21 cellular contexts compared by ENCODE assay signal in the genomic region with DNA sequence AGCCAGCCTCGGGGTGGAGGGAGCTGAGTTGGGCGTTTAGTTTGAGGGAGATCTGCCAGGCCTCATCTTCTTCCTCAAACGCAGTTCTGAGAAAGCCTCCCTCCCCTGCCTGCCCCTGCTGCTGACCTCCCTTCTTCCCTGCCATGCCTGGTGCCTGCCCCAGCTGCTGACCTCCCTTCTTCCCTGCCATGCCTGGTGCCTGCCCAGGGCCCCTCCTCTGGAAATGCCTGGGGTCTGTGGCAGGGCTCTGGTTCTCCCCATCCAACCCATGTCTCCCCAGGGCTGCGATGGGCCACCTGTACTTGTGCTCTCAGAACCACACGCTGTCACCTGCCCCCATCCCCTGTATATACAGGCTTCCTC.
A peak's percentile ranks its signal among the peaks of the same experiment; 100 is the strongest.
DNase-seq lines count a peak whose midpoint lies in the region; ATAC-seq, FAIRE-seq and TF ChIP-seq lines count a peak whose summit lies in the region.
"Had no signal": no experiment of that assay in that cellular context is flagged by ENCODE, and none has a peak within 500 bp of the region (broad histone marks: within the 10 kb centered on the region; RNA-seq: fewer than 3 reads in every experiment).

No MANE protein-coding gene starts in this region.

- no peak for TF ChIP-seq POLR2A in breast epithelium (IDR thresholded peaks at IDR 0.05)

- FAIRE-seq in kidney (lab: Jason Lieb, UNC) = no peak

- TF ChIP-seq CTCF in kidney (IDR thresholded peaks at IDR 0.05; ENCODE audit: borderline replicate concordance, extremely low read depth, insufficient read depth) (no peak), breast epithelium (IDR thresholded peaks at IDR 0.05) (no peak)

- DNase-seq in AML-193 (lab: John Stamatoyannopoulos, UW) = peak; percentile 46 to 57
- peak; percentile 38 for DNase-seq in RPMI8226
- peak; percentile 61 for DNase-seq in kidney
- DNase-seq in breast epithelium (ENCODE audit: low spot score in 2 of 2) = no peak
- DNase-seq in activated CD4-positive, alpha-beta T cell treated with anti-CD3 and anti-CD28 coated beads, Interleukin-2, amount 10 ng/mL, durations not matched to agents 24 days and 14 days = no peak
- DNase-seq: amniotic stem cell; CD8-positive, alpha-beta memory T cell; GM23248; left colon; NCI-H1436 treated with DMSO at 0.1 percent for 48 hours; NCI-H2171; NCI-H748 treated with DMSO at 0.1 percent for 48 hours; Peyer's patch; psoas muscle had no signal

- H3K9ac ChIP-seq in kidney (ENCODE audit: low read length in 2 of 2) = no peak overlapping the region
- H3K9ac ChIP-seq: GM23248 had no signal

- ATAC-seq in GM18868 (IDR thresholded peaks at IDR 0.05; ENCODE audit: unreplicated experiment) (peak; percentile 18), GM18870 (IDR thresholded peaks at IDR 0.05; ENCODE audit: unreplicated experiment) (no peak), HG02798 (IDR thresholded peaks at IDR 0.05; ENCODE audit: poor library complexity, unreplicated experiment) (no peak)
- ATAC-seq: left colon, psoas muscle had no signal

- H3K4me3 ChIP-seq in kidney (ENCODE audit: low read length in 2 of 2) = no peak overlapping the region
- no peak overlapping the region for H3K4me3 ChIP-seq in breast epithelium
- H3K4me3 ChIP-seq: gastroesophageal sphincter, GM23248, Peyer's patch, psoas muscle, suprapubic skin had no signal

- no peaks in the 10 kb centered on the region for H3K9me3 Mint-ChIP-seq in activated CD4-positive, alpha-beta T cell treated with anti-CD3 and anti-CD28 coated beads, Interleukin-2, amount 10 ng/mL, durations not matched to agents 24 days and 14 days
- H3K9me3 Mint-ChIP-seq: CD8-positive, alpha-beta memory T cell; neural crest cell had no signal

- H3K27ac Mint-ChIP-seq in activated CD4-positive, alpha-beta T cell treated with anti-CD3 and anti-CD28 coated beads, Interleukin-2, amount 10 ng/mL, durations not matched to agents 24 days and 14 days = no peak overlapping the region
- H3K27ac Mint-ChIP-seq: CD8-positive, alpha-beta memory T cell had no signal

- H3K4me1 ChIP-seq in kidney (ENCODE audit: control insufficient read depth in 1 of 2, insufficient read depth in 1 of 2, low read depth in 1 of 2, low read length in 2 of 2) = peaks cover 0 to 7% of the 10 kb centered on the region in 2 donors
- no peaks in the 10 kb centered on the region for H3K4me1 ChIP-seq in breast epithelium
- H3K4me1 ChIP-seq: gastroesophageal sphincter, Peyer's patch had no signal

- no peak overlapping the region for H3K4me3 Mint-ChIP-seq in activated CD4-positive, alpha-beta T cell treated with anti-CD3 and anti-CD28 coated beads, Interleukin-2, amount 10 ng/mL, durations not matched to agents 24 days and 14 days
- H3K4me3 Mint-ChIP-seq: CD8-positive, alpha-beta memory T cell; central memory CD8-positive, alpha-beta T cell; neural crest cell had no signal

- no peaks in the 10 kb centered on the region for H3K9me3 ChIP-seq in kidney (ENCODE audit: control insufficient read depth in 1 of 2, low read length in 2 of 2)
- H3K9me3 ChIP-seq in breast epithelium = no peaks in the 10 kb centered on the region
- H3K9me3 ChIP-seq: gastroesophageal sphincter, Peyer's patch, psoas muscle, suprapubic skin had no signal

- peaks cover 5% of the 10 kb centered on the region for H3K27me3 Mint-ChIP-seq in activated CD4-positive, alpha-beta T cell treated with anti-CD3 and anti-CD28 coated beads, Interleukin-2, amount 10 ng/mL, durations not matched to agents 24 days and 14 days

- no peaks in the 10 kb centered on the region for H3K4me1 Mint-ChIP-seq in activated CD4-positive, alpha-beta T cell treated with anti-CD3 and anti-CD28 coated beads, Interleukin-2, amount 10 ng/mL, durations not matched to agents 24 days and 14 days
- H3K4me1 Mint-ChIP-seq: CD8-positive, alpha-beta memory T cell; central memory CD8-positive, alpha-beta T cell had no signal

- H3K27me3 ChIP-seq in breast epithelium = no peaks in the 10 kb centered on the region
- H3K27me3 ChIP-seq: gastroesophageal sphincter, Peyer's patch, suprapubic skin had no signal

- H3K36me3 Mint-ChIP-seq in activated CD4-positive, alpha-beta T cell treated with anti-CD3 and anti-CD28 coated beads, Interleukin-2, amount 10 ng/mL, durations not matched to agents 24 days and 14 days (ENCODE audit: low read depth) = no peaks in the 10 kb centered on the region
- H3K36me3 Mint-ChIP-seq: CD8-positive, alpha-beta memory T cell had no signal

- H3K36me3 ChIP-seq in kidney (ENCODE audit: control insufficient read depth in 1 of 2, insufficient read depth in 2 of 2, low read length in 2 of 2) (no peaks in the 10 kb centered on the region), breast epithelium (no peaks in the 10 kb centered on the region)
- H3K36me3 ChIP-seq: gastroesophageal sphincter, Peyer's patch, suprapubic skin had no signal

- intact Hi-C loops in kidney (cut with DNase I) (no loop called here), breast epithelium (cut with DNase I; ENCODE audit: low total_unique reads) (no loop called here)
- intact Hi-C loops in activated CD4-positive, alpha-beta T cell treated with anti-CD3 and anti-CD28 coated beads, Interleukin-2, amount 10 ng/mL, durations not matched to agents 24 days and 14 days (cut with micrococcal nuclease) = no loop called here

- no peak overlapping the region for H3K27ac ChIP-seq in kidney (ENCODE audit: low read depth in 2 of 2, low read length in 2 of 2)
- H3K27ac ChIP-seq in breast epithelium = peak overlapping the region in 1 of 2 donors; percentile 52
- H3K27ac ChIP-seq: gastroesophageal sphincter, GM23248, Peyer's patch, psoas muscle, suprapubic skin had no signal

Comparison
In these comparisons a context has a peak if more than half of its experiments do, and no peak if none do; other contexts are left out.
1. DNase-seq: peak in AML-193 (2 of 2), RPMI8226 (single experiment) and kidney (single experiment); none in breast epithelium (0 of 2) and activated CD4-positive, alpha-beta T cell treated with anti-CD3 and anti-CD28 coated beads, Interleukin-2, amount 10 ng/mL, durations not matched to agents 24 days and 14 days (single experiment).